28 cellular contexts compared by ENCODE assay signal in the genomic region with DNA sequence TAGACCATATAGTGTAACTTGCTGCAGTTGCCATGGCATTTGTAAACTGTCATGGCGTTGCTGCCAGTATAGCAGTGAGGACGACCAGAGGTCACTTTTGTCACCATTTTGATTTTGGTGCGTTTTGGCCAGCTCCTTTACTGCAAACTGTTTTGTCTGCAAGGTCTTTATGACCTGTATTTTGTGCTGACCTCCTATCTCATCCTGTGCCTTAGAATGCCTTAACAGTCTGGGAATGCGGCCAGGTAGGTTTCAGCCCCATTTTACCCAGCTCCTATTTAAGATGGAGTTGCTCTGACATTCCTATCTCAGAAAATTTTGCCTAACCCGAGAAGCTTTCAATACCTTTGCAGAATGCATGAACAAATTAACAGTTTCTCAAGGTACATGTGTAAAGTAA.
"Had no signal": no experiment of that assay in that cellular context is flagged by ENCODE, and none has a peak within 500 bp of the region (broad histone marks: within the 10 kb centered on the region; RNA-seq: fewer than 3 reads in every experiment).

No MANE protein-coding gene starts in this region.

- H3K27me3 ChIP-seq: neural progenitor cell, ovary, right lobe of liver, sigmoid colon, stomach, thyroid gland, tibial nerve, upper lobe of right lung, uterus had no signal

- H3K79me2 ChIP-seq: parathyroid adenoma had no signal

- H3K4me3 Mint-ChIP-seq: natural killer cell; nephron; neural progenitor cell; stimulated activated effector memory CD8-positive, alpha-beta T cell treated with anti-CD3 and anti-CD28 coated beads, Interleukin-12 subunit alpha, Interleukin-12 subunit beta, amount 100 ng/mL, for 72 hours; stimulated activated naive B cell treated with anti-CD40 and anti-IgM and Interleukin-4, amounts not matched to agents 10 μg/mL and 1 μg/mL and 100 μg/mL, for 72 hours; stimulated activated naive CD8-positive, alpha-beta T cell treated with anti-CD3 and anti-CD28 coated beads, Interleukin-15, Interleukin-2, amounts not matched to agents 100 ng/mL and 50 ng/mL, for 24 hours; type B pancreatic cell had no signal

- H3K27ac Mint-ChIP-seq: natural killer cell; nephron; neural progenitor cell; progenitor cell of endocrine pancreas; stimulated activated effector memory CD8-positive, alpha-beta T cell treated with anti-CD3 and anti-CD28 coated beads, Interleukin-12 subunit alpha, Interleukin-12 subunit beta, amount 100 ng/mL, for 72 hours; stimulated activated naive B cell treated with anti-CD40 and anti-IgM and Interleukin-4, amounts not matched to agents 10 μg/mL and 1 μg/mL and 100 μg/mL, for 72 hours; stimulated activated naive CD8-positive, alpha-beta T cell treated with anti-CD3 and anti-CD28 coated beads, Interleukin-15, Interleukin-2, amounts not matched to agents 100 ng/mL and 50 ng/mL, for 24 hours; type B pancreatic cell had no signal

- H3K27me3 Mint-ChIP-seq: progenitor cell of endocrine pancreas; stimulated activated naive B cell treated with anti-CD40 and anti-IgM and Interleukin-4, amounts not matched to agents 10 μg/mL and 1 μg/mL and 100 μg/mL, for 72 hours; stimulated activated naive CD8-positive, alpha-beta T cell treated with anti-CD3 and anti-CD28 coated beads, Interleukin-15, Interleukin-2, amounts not matched to agents 100 ng/mL and 50 ng/mL, for 24 hours; type B pancreatic cell had no signal

- H3K4me1 ChIP-seq: neural progenitor cell, parathyroid adenoma, psoas muscle, right lobe of liver, sigmoid colon, stomach, thyroid gland, tibial nerve, upper lobe of right lung, uterus had no signal

- H2AFZ ChIP-seq: neural progenitor cell, parathyroid adenoma had no signal

- H3K36me3 Mint-ChIP-seq: natural killer cell; neural progenitor cell; stimulated activated effector memory CD8-positive, alpha-beta T cell treated with anti-CD3 and anti-CD28 coated beads, Interleukin-12 subunit alpha, Interleukin-12 subunit beta, amount 100 ng/mL, for 72 hours; stimulated activated naive B cell treated with anti-CD40 and anti-IgM and Interleukin-4, amounts not matched to agents 10 μg/mL and 1 μg/mL and 100 μg/mL, for 72 hours; type B pancreatic cell had no signal

- H3K9me3 ChIP-seq: ovary, psoas muscle, right lobe of liver, thoracic aorta, thyroid gland, tibial nerve, upper lobe of right lung, uterus had no signal

- H3K9me3 Mint-ChIP-seq: stimulated activated naive B cell treated with anti-CD40 and anti-IgM and Interleukin-4, amounts not matched to agents 10 μg/mL and 1 μg/mL and 100 μg/mL, for 72 hours had no signal

- H3K4me3 ChIP-seq: neural progenitor cell, ovary, psoas muscle, right lobe of liver, sigmoid colon, stomach, thoracic aorta, thyroid gland, tibial nerve, upper lobe of right lung, uterus had no signal

- H3K36me3 ChIP-seq: neural progenitor cell, ovary, right lobe of liver, sigmoid colon, stomach, thoracic aorta, thyroid gland, tibial nerve, upper lobe of right lung, uterus had no signal

- H3K27ac ChIP-seq: neural progenitor cell, ovary, parathyroid adenoma, psoas muscle, right lobe of liver, sigmoid colon, stomach, thoracic aorta, thyroid gland, tibial nerve, upper lobe of right lung, uterus had no signal

- H3K9ac ChIP-seq: neural progenitor cell, parathyroid adenoma had no signal

- ATAC-seq: natural killer cell; psoas muscle; right cardiac atrium; right lobe of liver; stimulated activated effector memory CD8-positive, alpha-beta T cell treated with anti-CD3 and anti-CD28 coated beads, Interleukin-12 subunit alpha, Interleukin-12 subunit beta, amount 100 ng/mL, for 72 hours; stimulated activated naive B cell treated with anti-CD40 and anti-IgM and Interleukin-4, amounts not matched to agents 10 μg/mL and 1 μg/mL and 100 μg/mL, for 72 hours; upper lobe of right lung had no signal

- FAIRE-seq: small intestine had no signal

- DNase-seq: natural killer cell; occipital lobe; ovary; posterior cingulate gyrus; psoas muscle; right cardiac atrium; right lobe of liver; sigmoid colon; small intestine; stimulated activated CD4-positive, alpha-beta T cell treated with anti-CD3 and anti-CD28 coated beads, Interleukin-15, amount 100 ng/mL, for 24 hours; stimulated activated CD4-positive, alpha-beta T cell treated with anti-CD3 and anti-CD28 coated beads, Interleukin-2, amount 100 ng/mL, for 24 hours; stimulated activated CD4-positive, alpha-beta T cell treated with anti-CD3 and anti-CD28 coated beads, Interleukin-2, amount 100 ng/mL, for 48 hours; stimulated activated CD4-positive, alpha-beta T cell treated with anti-CD3 and anti-CD28 coated beads, Interleukin-4, amount 100 ng/mL, for 24 hours; stimulated activated naive B cell treated with anti-CD40 and anti-IgM and Interleukin-4, amounts not matched to agents 10 μg/mL and 1 μg/mL and 100 μg/mL, for 72 hours; stimulated activated naive CD4-positive, alpha-beta T cell treated with Interleukin-2 at 50 U/mL for 16 hours; stomach; thyroid gland; upper lobe of right lung; uterus had no signal

- H3K4me1 Mint-ChIP-seq: natural killer cell had no signal

- H3K4me2 ChIP-seq: neural progenitor cell had no signal
